In genomic region chr15:41870689-41871081, GRCh38 we compare ENCODE assay signal across 8 cellular contexts. TPM values are rescaled to one million over a fixed set of nuclear protein-coding genes. Genes with fewer than 3 reads are reported as not detected.
DNase-seq lines count a peak whose midpoint lies in the region; ATAC-seq and TF ChIP-seq lines count a peak whose summit lies in the region.

No MANE protein-coding gene starts in this region.

- H3K27ac Mint-ChIP-seq in activated naive CD4-positive, alpha-beta T cell treated with anti-CD3 and anti-CD28 coated beads, Interleukin-2, amount 10 ng/mL, durations not matched to agents 7 days and 5 days, result peak overlapping the region; percentile 87
- H3K27ac Mint-ChIP-seq in naive thymus-derived CD4-positive, alpha-beta T cell, result peak overlapping the region; percentile 56 to 98 (median 94)
- H3K27ac Mint-ChIP-seq in endodermal cell (no peak overlapping the region), chondrocyte (ENCODE audit: unreplicated experiment) (no peak overlapping the region)

- H3K4me1 Mint-ChIP-seq in activated naive CD4-positive, alpha-beta T cell treated with anti-CD3 and anti-CD28 coated beads, Interleukin-2, amount 10 ng/mL, durations not matched to agents 7 days and 5 days, result peaks cover 12% of the 10 kb centered on the region
- peaks cover 7 to 11% (median 8%) of the 10 kb centered on the region in 7 donors for H3K4me1 Mint-ChIP-seq in naive thymus-derived CD4-positive, alpha-beta T cell
- peaks cover 4% of the 10 kb centered on the region for H3K4me1 Mint-ChIP-seq in endodermal cell
- no peaks in the 10 kb centered on the region for H3K4me1 Mint-ChIP-seq in chondrocyte (ENCODE audit: low read depth)

- H3K36me3 ChIP-seq in right atrium auricular region (no peaks in the 10 kb centered on the region), endodermal cell (ENCODE audit: control insufficient read depth, insufficient read depth, low read length) (no peaks in the 10 kb centered on the region)
- H3K36me3 ChIP-seq in naive thymus-derived CD4-positive, alpha-beta T cell (ENCODE audit: control insufficient read depth in 2 of 3, insufficient read depth in 3 of 3, low read length in 3 of 3), result no peaks in the 10 kb centered on the region

- H3K4me1 ChIP-seq in right atrium auricular region (no peaks in the 10 kb centered on the region), endodermal cell (ENCODE audit: control insufficient read depth, insufficient read depth, low read length) (peaks cover 7% of the 10 kb centered on the region)
- no peaks in the 10 kb centered on the region for H3K4me1 ChIP-seq in naive thymus-derived CD4-positive, alpha-beta T cell (ENCODE audit: control insufficient read depth in 2 of 2, insufficient read depth in 2 of 2, low read length in 2 of 2)

- H3K4me3 Mint-ChIP-seq in activated naive CD4-positive, alpha-beta T cell treated with anti-CD3 and anti-CD28 coated beads, Interleukin-2, amount 10 ng/mL, durations not matched to agents 7 days and 5 days, result no peak overlapping the region
- H3K4me3 Mint-ChIP-seq in naive thymus-derived CD4-positive, alpha-beta T cell, result peak overlapping the region; percentile 13 to 81 (median 62)
- H3K4me3 Mint-ChIP-seq in endodermal cell (no peak overlapping the region), chondrocyte (ENCODE audit: unreplicated experiment) (no peak overlapping the region)

- CTCF ChIA-PET in activated naive CD4-positive, alpha-beta T cell treated with anti-CD3 and anti-CD28 coated beads, Interleukin-2, amount 10 ng/mL, durations not matched to agents 7 days and 5 days (lab: Charles Lee), result interaction anchor here (0.7 to 1.3 kb wide), 5 partner anchors 13 to 96 kb away, joined by 3 to 4 read pairs (median 3); partner anchors contain the start of gene MAPKBP1
- CTCF ChIA-PET in naive thymus-derived CD4-positive, alpha-beta T cell (lab: Charles Lee), result interaction anchor here (0.6 to 1.4 kb wide), 5 partner anchors 34 to 235 kb away, joined by 3 to 6 read pairs (median 3); no protein-coding TSS in a partner anchor

- H3K27me3 Mint-ChIP-seq in activated naive CD4-positive, alpha-beta T cell treated with anti-CD3 and anti-CD28 coated beads, Interleukin-2, amount 10 ng/mL, durations not matched to agents 7 days and 5 days, result peaks cover 41% of the 10 kb centered on the region
- H3K27me3 Mint-ChIP-seq in naive thymus-derived CD4-positive, alpha-beta T cell, result no peaks in the 10 kb centered on the region
- H3K27me3 Mint-ChIP-seq in endodermal cell (ENCODE audit: insufficient read depth) (peaks cover 3% of the 10 kb centered on the region), chondrocyte (ENCODE audit: low read depth) (no peaks in the 10 kb centered on the region)

- peak; percentile 80 for ATAC-seq in Right ventricle myocardium superior (ENCODE audit: poor library complexity)
- peak; percentile 91 for ATAC-seq in naive thymus-derived CD4-positive, alpha-beta T cell

- no peak overlapping the region for H3K27ac ChIP-seq in right atrium auricular region
- no peak overlapping the region for H3K27ac ChIP-seq in naive thymus-derived CD4-positive, alpha-beta T cell (ENCODE audit: low read depth, low read length)
- no peak overlapping the region for H3K27ac ChIP-seq in endodermal cell (ENCODE audit: low read depth, low read length)

- H3K27me3 ChIP-seq in right atrium auricular region, result no peaks in the 10 kb centered on the region
- no peaks in the 10 kb centered on the region for H3K27me3 ChIP-seq in naive thymus-derived CD4-positive, alpha-beta T cell (ENCODE audit: control insufficient read depth in 2 of 2, insufficient read depth in 2 of 2, low read length in 2 of 2)
- no peaks in the 10 kb centered on the region for H3K27me3 ChIP-seq in endodermal cell (ENCODE audit: control insufficient read depth, insufficient read depth, low read length, poor library complexity, severe bottlenecking)

- POLR2A ChIA-PET in naive thymus-derived CD4-positive, alpha-beta T cell (lab: Charles Lee), result interaction anchor here (0.8 to 1.3 kb wide), 5 partner anchors 9 to 97 kb away, joined by 3 to 5 read pairs (median 3); partner anchors contain the start of gene MAPKBP1

- no peak overlapping the region for H3K9ac ChIP-seq in endodermal cell (ENCODE audit: extremely low read depth, low read length, poor library complexity, severe bottlenecking)

- no peaks in the 10 kb centered on the region for H3K9me3 Mint-ChIP-seq in activated naive CD4-positive, alpha-beta T cell treated with anti-CD3 and anti-CD28 coated beads, Interleukin-2, amount 10 ng/mL, durations not matched to agents 7 days and 5 days
- H3K9me3 Mint-ChIP-seq in naive thymus-derived CD4-positive, alpha-beta T cell, result peaks cover 0 to 1% (median 0%) of the 10 kb centered on the region in 11 donors
- H3K9me3 Mint-ChIP-seq in endodermal cell (no peaks in the 10 kb centered on the region), chondrocyte (ENCODE audit: low read depth) (no peaks in the 10 kb centered on the region)

- no peak overlapping the region for H3K4me3 ChIP-seq in right atrium auricular region
- H3K4me3 ChIP-seq in naive thymus-derived CD4-positive, alpha-beta T cell (ENCODE audit: low read length), result no peak overlapping the region
- no peak overlapping the region for H3K4me3 ChIP-seq in endodermal cell (ENCODE audit: low read length)

- TF ChIP-seq CTCF in right atrium auricular region (IDR thresholded peaks at IDR 0.05) (no peak), endodermal cell (conservative IDR thresholded peaks at IDR 0.05) (no peak), chondrocyte (IDR thresholded peaks at IDR 0.05) (no peak)

- intact Hi-C loops in Right ventricle myocardium superior (cut with DNase I), result no loop called here
- intact Hi-C loops in naive thymus-derived CD4-positive, alpha-beta T cell (cut with micrococcal nuclease), result loop anchor here in 1 of 2 donors (2.0 kb wide), 1 partner anchor 42 kb away; the partner anchor contains the start of gene JMJD7

- DNase-seq in Right ventricle myocardium superior (peak; percentile 54), right atrium auricular region (ENCODE audit: low spot score) (no peak), stromal cell of bone marrow (ENCODE audit: low read depth) (peak; percentile 2), endodermal cell (no peak), chondrocyte (ENCODE audit: low spot score) (no peak), NCI-H1092 (lab: John Stamatoyannopoulos, UW) (no peak)
- peak; percentile 74 for DNase-seq in activated naive CD4-positive, alpha-beta T cell treated with anti-CD3 and anti-CD28 coated beads, Interleukin-2, amount 10 ng/mL, durations not matched to agents 7 days and 5 days
- peak in 8 of 9 donors; percentile 42 to 69 (median 60) for DNase-seq in naive thymus-derived CD4-positive, alpha-beta T cell

- WGBS in endodermal cell (ENCODE audit: insufficient coverage in 1 of 2, insufficient read length in 1 of 2), 2 experiments, result 86 to 94% methylated on average over 7 to 9 of the region's 9 CpGs

- H3K36me3 Mint-ChIP-seq in activated naive CD4-positive, alpha-beta T cell treated with anti-CD3 and anti-CD28 coated beads, Interleukin-2, amount 10 ng/mL, durations not matched to agents 7 days and 5 days, result no peaks in the 10 kb centered on the region
- no peaks in the 10 kb centered on the region for H3K36me3 Mint-ChIP-seq in naive thymus-derived CD4-positive, alpha-beta T cell
- no peaks in the 10 kb centered on the region for H3K36me3 Mint-ChIP-seq in endodermal cell (ENCODE audit: low read depth)
- H3K36me3 Mint-ChIP-seq in chondrocyte (ENCODE audit: low read depth), result peaks cover 8% of the 10 kb centered on the region

- H3K9me3 ChIP-seq in right atrium auricular region (no peaks in the 10 kb centered on the region), endodermal cell (ENCODE audit: control insufficient read depth, low read length) (no peaks in the 10 kb centered on the region)
- H3K9me3 ChIP-seq in naive thymus-derived CD4-positive, alpha-beta T cell (ENCODE audit: control insufficient read depth in 2 of 3, low read length in 3 of 3), result no peaks in the 10 kb centered on the region

RNA-seq across cellular contexts. Expression of gene SPTBN5, which starts 23.2 kb away (rescaled TPM):
- 3.4 TPM for total RNA-seq in Right ventricle myocardium superior
- 1 to 10 TPM in 1 of 2 donors, under 1 TPM in 1; 0.63 to 1.3 TPM for total RNA-seq in right atrium auricular region
- 1 to 10 TPM; 1.4 to 2.7 (median 1.9) TPM for total RNA-seq in naive thymus-derived CD4-positive, alpha-beta T cell
- under 1 TPM in 1 of 2 donors, not detected in 1; 0.12 TPM for polyA plus RNA-seq in naive thymus-derived CD4-positive, alpha-beta T cell
- total RNA-seq in endodermal cell, result 1 to 10 TPM; 2.0 to 2.8 TPM
- 0.25 TPM for polyA plus RNA-seq in endodermal cell (2013, experiment 1 of 2)
- polyA plus RNA-seq in endodermal cell (2013, experiment 2 of 2), result 0.29 TPM
- 2.2 to 3.8 TPM (median 2.9 TPM) in 3 replicates for total RNA-seq in chondrocyte

RNA-seq across cellular contexts. Expression of gene PLA2G4B, which starts 32.0 kb away (rescaled TPM):
- 3.6 TPM for total RNA-seq in Right ventricle myocardium superior
- total RNA-seq in right atrium auricular region, result 1 to 10 TPM; 1.3 to 1.4 TPM
- 10 to 100 TPM; 21.1 to 69.9 (median 33.9) TPM for total RNA-seq in naive thymus-derived CD4-positive, alpha-beta T cell
- 1 to 10 TPM in 1 of 2 donors, under 1 TPM in 1; 0.98 to 2.3 TPM for polyA plus RNA-seq in naive thymus-derived CD4-positive, alpha-beta T cell
- 10 to 100 TPM in 1 of 2 donors, 1 to 10 TPM in 1; 6.9 to 10.1 TPM for total RNA-seq in endodermal cell
- 21.8 TPM for polyA plus RNA-seq in endodermal cell (2013, experiment 1 of 2)
- 25.3 TPM for polyA plus RNA-seq in endodermal cell (2013, experiment 2 of 2)
- total RNA-seq in chondrocyte, result 2.1 to 3.4 TPM (median 2.9 TPM) in 3 replicates

RNA-seq across cellular contexts. Expression of gene JMJD7, which starts 42.8 kb away (rescaled TPM):
- total RNA-seq in Right ventricle myocardium superior, result 14.3 TPM
- 10 to 100 TPM in 1 of 2 donors, 1 to 10 TPM in 1; 6.4 to 11.7 TPM for total RNA-seq in right atrium auricular region
- total RNA-seq in naive thymus-derived CD4-positive, alpha-beta T cell, result 10 to 100 TPM; 25.3 to 83.7 (median 52.1) TPM
- 10 to 100 TPM; 22.4 to 28.6 TPM for polyA plus RNA-seq in naive thymus-derived CD4-positive, alpha-beta T cell
- total RNA-seq in endodermal cell, result 10 to 100 TPM; 18.4 to 22.1 TPM
- polyA plus RNA-seq in endodermal cell (2013, experiment 1 of 2), result 14.1 TPM
- polyA plus RNA-seq in endodermal cell (2013, experiment 2 of 2), result 11.3 TPM
- 4.9 to 5.4 TPM (median 5.2 TPM) in 3 replicates for total RNA-seq in chondrocyte

Comparison
In these comparisons a context has a peak if more than half of its experiments do, and no peak if none do; other contexts are left out.
1. DNase-seq: peak in Right ventricle myocardium superior (single experiment), activated naive CD4-positive, alpha-beta T cell treated with anti-CD3 and anti-CD28 coated beads, Interleukin-2, amount 10 ng/mL, durations not matched to agents 7 days and 5 days (single experiment), naive thymus-derived CD4-positive, alpha-beta T cell (8 of 9) and stromal cell of bone marrow (single experiment); none in right atrium auricular region (single experiment), endodermal cell (single experiment), chondrocyte (single experiment) and NCI-H1092 (single experiment).
2. H3K27ac Mint-ChIP-seq: peak in activated naive CD4-positive, alpha-beta T cell treated with anti-CD3 and anti-CD28 coated beads, Interleukin-2, amount 10 ng/mL, durations not matched to agents 7 days and 5 days (single experiment) and naive thymus-derived CD4-positive, alpha-beta T cell (9 of 9); none in endodermal cell (single experiment) and chondrocyte (single experiment).
3. H3K4me3 Mint-ChIP-seq: peak in naive thymus-derived CD4-positive, alpha-beta T cell (10 of 10); none in activated naive CD4-positive, alpha-beta T cell treated with anti-CD3 and anti-CD28 coated beads, Interleukin-2, amount 10 ng/mL, durations not matched to agents 7 days and 5 days (single experiment), endodermal cell (single experiment) and chondrocyte (single experiment).